Comparison of ENCODE assay signal across 1 cellular context in genomic region chr18:57931038-57931437, GRCh38.
TF ChIP-seq lines count a peak whose summit lies in the region.

No MANE protein-coding gene starts in this region.

TF ChIP-seq in HepG2, 621 proteins besides CTCF, POLR2A, EP300 and RAD21 (continued from another document):
- TF ChIP-seq ZNF687 (CRISPR knock-in tag; IDR thresholded peaks at IDR 0.05) (no peak), ZFX (CRISPR knock-in tag; IDR thresholded peaks at IDR 0.05; ENCODE audit: low read depth) (no peak), KMT2A (CRISPR knock-in tag; IDR thresholded peaks at IDR 0.05) (no peak), ZKSCAN1 (IDR thresholded peaks at IDR 0.05; ENCODE audit: low read length) (no peak), YEATS2 (CRISPR knock-in tag; IDR thresholded peaks at IDR 0.05; ENCODE audit: borderline replicate concordance) (no peak), SNAPC2 (CRISPR knock-in tag; IDR thresholded peaks at IDR 0.05) (no peak), ZNF839 (CRISPR knock-in tag; IDR thresholded peaks at IDR 0.05; ENCODE audit: borderline replicate concordance) (no peak), HCFC1 (IDR thresholded peaks at IDR 0.05; ENCODE audit: low read depth, low read length) (no peak)
- TF ChIP-seq, protein P1, sequence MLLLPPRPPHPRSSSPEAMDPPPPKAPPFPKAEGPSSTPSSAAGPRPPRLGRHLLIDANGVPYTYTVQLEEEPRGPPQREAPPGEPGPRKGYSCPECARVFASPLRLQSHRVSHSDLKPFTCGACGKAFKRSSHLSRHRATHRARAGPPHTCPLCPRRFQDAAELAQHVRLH (CRISPR knock-in tag; IDR thresholded peaks at IDR 0.05; ENCODE audit: borderline replicate concordance, low read depth) = no peak
- TF ChIP-seq, protein P2, sequence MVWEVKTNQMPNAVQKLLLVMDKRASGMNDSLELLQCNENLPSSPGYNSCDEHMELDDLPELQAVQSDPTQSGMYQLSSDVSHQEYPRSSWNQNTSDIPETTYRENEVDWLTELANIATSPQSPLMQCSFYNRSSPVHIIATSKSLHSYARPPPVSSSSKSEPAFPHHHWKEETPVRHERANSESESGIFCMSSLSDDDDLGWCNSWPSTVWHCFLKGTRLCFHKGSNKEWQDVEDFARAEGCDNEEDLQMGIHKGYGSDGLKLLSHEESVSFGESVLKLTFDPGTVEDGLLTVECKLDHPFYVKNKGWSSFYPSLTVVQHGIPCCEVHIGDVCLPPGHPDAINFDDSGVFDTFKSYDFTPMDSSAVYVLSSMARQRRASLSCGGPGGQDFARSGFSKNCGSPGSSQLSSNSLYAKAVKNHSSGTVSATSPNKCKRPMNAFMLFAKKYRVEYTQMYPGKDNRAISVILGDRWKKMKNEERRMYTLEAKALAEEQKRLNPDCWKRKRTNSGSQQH (CRISPR knock-in tag; IDR thresholded peaks at IDR 0.05; ENCODE audit: low read depth) = no peak
